Comparison of ENCODE assay signal across 29 cellular contexts in genomic region chrX:103861200-103861599, GRCh38. TPM values are rescaled to one million over a fixed set of nuclear protein-coding genes. Genes with fewer than 3 reads are reported as not detected.
DNase-seq lines count a peak whose midpoint lies in the region; ATAC-seq, FAIRE-seq and TF ChIP-seq lines count a peak whose summit lies in the region.
"Had no signal": no experiment of that assay in that cellular context is flagged by ENCODE, and none has a peak within 500 bp of the region (broad histone marks: within the 10 kb centered on the region; RNA-seq: fewer than 3 reads in every experiment).

No MANE protein-coding gene starts in this region.

- no peaks in the 10 kb centered on the region for H3K36me3 ChIP-seq in small intestine (ENCODE audit: control insufficient read depth in 2 of 2, insufficient read depth in 2 of 2, low read length in 2 of 2)
- H3K36me3 ChIP-seq: BLaER1 treated with 17β-estradiol and CSF1 and Interleukin-3, amounts not matched to agents 10 nM and 100 nM; Peyer's patch; SJCRH30 had no signal

- no peaks in the 10 kb centered on the region for H3K27me3 ChIP-seq in small intestine (ENCODE audit: control insufficient read depth in 2 of 2, insufficient read depth in 2 of 2, low read length in 2 of 2)
- H3K27me3 ChIP-seq: BLaER1 treated with 17β-estradiol and CSF1 and Interleukin-3, amounts not matched to agents 10 nM and 100 nM; Peyer's patch; SJCRH30 had no signal

- FAIRE-seq in RCC 7860 (lab: Jason Lieb, UNC) (peak; percentile 97), small intestine (lab: Jason Lieb, UNC) (no peak)
- FAIRE-seq: A204.1, GM12891, GM19239, HTR-8/SVneo, K562 had no signal

- TF ChIP-seq CTCF in GM10248 (IDR thresholded peaks at IDR 0.05; ENCODE audit: control extremely low read depth, extremely low read depth, low read depth, missing control alignments) = no peak

- H3K9me3 ChIP-seq in small intestine (ENCODE audit: control insufficient read depth, low read depth) = no peaks in the 10 kb centered on the region
- H3K9me3 ChIP-seq: BLaER1 treated with 17β-estradiol and CSF1 and Interleukin-3, amounts not matched to agents 10 nM and 100 nM; Peyer's patch; SJCRH30 had no signal

- H3K4me1 ChIP-seq in small intestine (ENCODE audit: control insufficient read depth in 2 of 2, insufficient read depth in 1 of 2, low read depth in 1 of 2, low read length in 1 of 2) = no peaks in the 10 kb centered on the region
- H3K4me1 ChIP-seq: BLaER1 treated with 17β-estradiol and CSF1 and Interleukin-3, amounts not matched to agents 10 nM and 100 nM; Peyer's patch; SJCRH30 had no signal

- DNase-seq in RCC 7860 (ENCODE audit: low spot score) = peak; percentile 67
- peak; percentile 12 for DNase-seq in epithelial cell of prostate (ENCODE audit: low read depth, low spot score)
- peak; percentile 74 for DNase-seq in renal cortical epithelial cell (ENCODE audit: low read depth)
- no peak for DNase-seq in small intestine
- no peak for DNase-seq in GM10248 (ENCODE audit: extremely low spot score)
- DNase-seq: AML-193; CD4-positive, alpha-beta T cell; COR-L47; DMS 273 treated with DMSO at 0.1 percent for 48 hours; DMS79; EL; GDM1; HCEC 1CT; MM.1S; NCI-H2029 treated with DMSO at 0.1 percent for 48 hours; NCI-H2227 treated with DMSO at 0.1 percent for 48 hours; NCI-H526 treated with DMSO at 0.1 percent for 48 hours; Peyer's patch; SJCRH30 had no signal

- ATAC-seq in HG02759 (IDR thresholded peaks at IDR 0.05; ENCODE audit: unreplicated experiment) = peak; percentile 57
- no peak for ATAC-seq in GM18520 (IDR thresholded peaks at IDR 0.05; ENCODE audit: unreplicated experiment)
- ATAC-seq: K562, Right ventricle myocardium inferior, SK-N-SH treated with all-trans-retinoic acid at 6 μM for 48 hours had no signal

- H3K4me3 ChIP-seq in small intestine (ENCODE audit: low read depth in 1 of 2, low read length in 2 of 2) = no peak overlapping the region
- H3K4me3 ChIP-seq: BLaER1 treated with 17β-estradiol and CSF1 and Interleukin-3, amounts not matched to agents 10 nM and 100 nM; K562; Peyer's patch; SJCRH30 had no signal

- H3K27ac ChIP-seq in epithelial cell of prostate (no peak overlapping the region), small intestine (ENCODE audit: low read depth in 1 of 2, low read length in 1 of 2) (no peak overlapping the region)
- H3K27ac ChIP-seq: BLaER1 treated with 17β-estradiol and CSF1 and Interleukin-3, amounts not matched to agents 10 nM and 100 nM; Peyer's patch; SJCRH30 had no signal

- CTCF ChIA-PET in GM10248 (lab: Yijun Ruan, JAX) = interaction anchor here (2.3 kb wide), 1 partner anchor 17 kb away, joined by 11 read pairs; no protein-coding TSS in a partner anchor

- POLR2A ChIA-PET in GM10248 (lab: Yijun Ruan, JAX) = no interaction called here

RNA-seq across cellular contexts. Expression of gene RAB9B, which starts 29.1 kb away (rescaled TPM):
- 1.9 and 3.4 TPM in 2 replicates for total RNA-seq in renal cortical epithelial cell
- polyA plus RNA-seq in small intestine = 1 to 10 TPM in 1 of 3 donors, under 1 TPM in 1, not detected in 1; 0.27 to 1.1 TPM
- total RNA-seq: K562 had no signal

Comparison
In these comparisons a context has a peak if more than half of its experiments do, and no peak if none do; other contexts are left out.
1. DNase-seq: peak in RCC 7860 (single experiment), epithelial cell of prostate (single experiment) and renal cortical epithelial cell (single experiment); none in small intestine (single experiment) and GM10248 (single experiment).